In the genomic region with DNA sequence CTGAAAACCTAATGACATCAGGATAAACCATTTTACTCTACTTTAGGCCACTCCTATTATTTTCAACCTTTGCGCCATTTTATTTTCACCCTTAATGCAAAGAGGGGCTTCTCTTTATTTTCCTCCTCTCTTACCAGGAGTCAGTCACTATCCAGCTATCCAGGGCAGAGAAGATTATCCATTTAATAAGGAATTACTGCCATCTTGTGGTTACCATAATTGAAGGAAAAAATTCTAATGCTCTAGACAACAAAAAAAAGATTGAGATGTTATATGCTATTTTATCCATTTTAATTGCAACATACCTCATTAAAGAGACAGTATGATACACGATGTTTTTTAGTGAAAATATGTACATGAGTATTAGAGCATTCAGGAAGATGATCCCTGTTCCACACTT, we compare ENCODE assay signal across 8 cellular contexts.
A peak's percentile ranks its signal among the peaks of the same experiment; 100 is the strongest.
DNase-seq lines count a peak whose midpoint lies in the region; FAIRE-seq and TF ChIP-seq lines count a peak whose summit lies in the region.

No MANE protein-coding gene starts in this region.

- WGBS in SK-N-SH (ENCODE audit: low lambda C conversion rate), result 0% methylated on average over 2 of the region's 2 CpGs

- H3K4me3 ChIP-seq in AG10803 (ENCODE audit: low read length), result no peak overlapping the region
- H3K4me3 ChIP-seq in SK-N-SH (ENCODE audit: low read depth in 2 of 2, low read length in 1 of 2), result no peak overlapping the region

- POLR2A ChIA-PET in SK-N-SH (lab: Yijun Ruan, JAX), result no interaction called here

- no peaks in the 10 kb centered on the region for H4K20me1 ChIP-seq in SK-N-SH (ENCODE audit: insufficient read depth)

- no peaks in the 10 kb centered on the region for H3K36me3 ChIP-seq in SK-N-SH (replicated peaks in 1 of 2; ENCODE audit: control insufficient read depth in 1 of 2, insufficient read depth in 2 of 2, low read length in 1 of 2)

- peak; percentile 52 for DNase-seq in AG10803 (ENCODE audit: low read depth)
- peak; percentile 20 for DNase-seq in HTR-8/SVneo (ENCODE audit: insufficient read length, low spot score)
- peak; percentile 10 for DNase-seq in SK-N-SH
- DNase-seq in iPS-NIHi11 (ENCODE audit: low spot score), result peak; percentile 16
- no peak for DNase-seq in T-helper 2 cell
- no peak for DNase-seq in DMS79 (lab: John Stamatoyannopoulos, UW)
- no peak for DNase-seq in hepatic stellate cell (ENCODE audit: low spot score)
- no peak for DNase-seq in NCI-H2196 (lab: John Stamatoyannopoulos, UW; ENCODE audit: unreplicated experiment)

- H3K27me3 ChIP-seq in SK-N-SH (ENCODE audit: insufficient read depth), result peaks cover 4% of the 10 kb centered on the region; the same call in 1 of the 2 replicates

- no peaks in the 10 kb centered on the region for H3F3A ChIP-seq in SK-N-SH (replicated peaks; ENCODE audit: insufficient read depth)

- no peaks in the 10 kb centered on the region for H3K9me2 ChIP-seq in SK-N-SH

- peak; percentile 63 for TF ChIP-seq CTCF in AG10803 (conservative IDR thresholded peaks at IDR 0.05; ENCODE audit: low read length)
- peak; percentile 68 for TF ChIP-seq CTCF in SK-N-SH (IDR thresholded peaks at IDR 0.05)

- TF ChIP-seq EP300 in SK-N-SH (IDR thresholded peaks at IDR 0.05; ENCODE audit: borderline replicate concordance in 1 of 2, low read depth in 1 of 2, low read length in 1 of 2), result no peak

- CTCF ChIA-PET in SK-N-SH (lab: Yijun Ruan, JAX), result interaction anchor here (0.6 to 3.3 kb wide), 11 partner anchors 9 to 1632 kb away, joined by 3 to 33 read pairs (median 4); a partner anchor contains a TSS

- H3K4me1 ChIP-seq in SK-N-SH (ENCODE audit: control insufficient read depth in 1 of 2, insufficient read depth in 2 of 2, low read depth in 1 of 2, low read length in 1 of 2), result no peaks in the 10 kb centered on the region; a peak in 1 of 4 replicates

- H3K4me2 ChIP-seq in SK-N-SH, result no peak overlapping the region

- no peak overlapping the region for H2AFZ ChIP-seq in SK-N-SH (ENCODE audit: low read depth)

- no peak overlapping the region for H3K9ac ChIP-seq in SK-N-SH

- no peaks in the 10 kb centered on the region for H3K79me2 ChIP-seq in SK-N-SH (ENCODE audit: insufficient read depth)

- no peak overlapping the region for H3K27ac ChIP-seq in SK-N-SH (ENCODE audit: low read depth in 2 of 2, low read length in 1 of 2)

- no peak for FAIRE-seq in HTR-8/SVneo (lab: Jason Lieb, UNC)

- no peaks in the 10 kb centered on the region for H3K9me3 ChIP-seq in SK-N-SH

- TF ChIP-seq RAD21 in SK-N-SH (IDR thresholded peaks at IDR 0.05; ENCODE audit: low read length), result peak; percentile 88

TF ChIP-seq in SK-N-SH, 30 proteins besides CTCF, POLR2A, EP300 and RAD21:
- TF ChIP-seq RFX5 (IDR thresholded peaks at IDR 0.05; ENCODE audit: low read length), result no peak
- no peak for TF ChIP-seq FOXM1 (IDR thresholded peaks at IDR 0.05; ENCODE audit: low read depth)
- TF ChIP-seq FOSL2 (IDR thresholded peaks at IDR 0.05; ENCODE audit: borderline replicate concordance, low read depth), result no peak
- TF ChIP-seq, protein P1, sequence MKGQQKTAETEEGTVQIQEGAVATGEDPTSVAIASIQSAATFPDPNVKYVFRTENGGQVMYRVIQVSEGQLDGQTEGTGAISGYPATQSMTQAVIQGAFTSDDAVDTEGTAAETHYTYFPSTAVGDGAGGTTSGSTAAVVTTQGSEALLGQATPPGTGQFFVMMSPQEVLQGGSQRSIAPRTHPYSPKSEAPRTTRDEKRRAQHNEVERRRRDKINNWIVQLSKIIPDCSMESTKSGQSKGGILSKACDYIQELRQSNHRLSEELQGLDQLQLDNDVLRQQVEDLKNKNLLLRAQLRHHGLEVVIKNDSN (IDR thresholded peaks at IDR 0.05; ENCODE audit: borderline replicate concordance, low read depth), result no peak
- no peak for TF ChIP-seq SIN3A (IDR thresholded peaks at IDR 0.05; ENCODE audit: borderline replicate concordance, low read depth, low read length)
- peak; percentile 63 for TF ChIP-seq SMC3 (IDR thresholded peaks at IDR 0.05; ENCODE audit: low read depth, low read length)

Comparison
In these comparisons a context has a peak if more than half of its experiments do, and no peak if none do; other contexts are left out.
1. DNase-seq: peak in AG10803 (single experiment), HTR-8/SVneo (single experiment), SK-N-SH (single experiment) and iPS-NIHi11 (single experiment); none in T-helper 2 cell (0 of 5), DMS79 (single experiment), hepatic stellate cell (single experiment) and NCI-H2196 (single experiment).